In genomic region chr12:105920161-105920684, GRCh38 we compare ENCODE assay signal across 1 cellular context.
TF ChIP-seq lines count a peak whose summit lies in the region.

No MANE protein-coding gene starts in this region.

TF ChIP-seq in HepG2, 621 proteins besides CTCF, POLR2A, EP300 and RAD21 (continued from another document):
- TF ChIP-seq, protein P1, sequence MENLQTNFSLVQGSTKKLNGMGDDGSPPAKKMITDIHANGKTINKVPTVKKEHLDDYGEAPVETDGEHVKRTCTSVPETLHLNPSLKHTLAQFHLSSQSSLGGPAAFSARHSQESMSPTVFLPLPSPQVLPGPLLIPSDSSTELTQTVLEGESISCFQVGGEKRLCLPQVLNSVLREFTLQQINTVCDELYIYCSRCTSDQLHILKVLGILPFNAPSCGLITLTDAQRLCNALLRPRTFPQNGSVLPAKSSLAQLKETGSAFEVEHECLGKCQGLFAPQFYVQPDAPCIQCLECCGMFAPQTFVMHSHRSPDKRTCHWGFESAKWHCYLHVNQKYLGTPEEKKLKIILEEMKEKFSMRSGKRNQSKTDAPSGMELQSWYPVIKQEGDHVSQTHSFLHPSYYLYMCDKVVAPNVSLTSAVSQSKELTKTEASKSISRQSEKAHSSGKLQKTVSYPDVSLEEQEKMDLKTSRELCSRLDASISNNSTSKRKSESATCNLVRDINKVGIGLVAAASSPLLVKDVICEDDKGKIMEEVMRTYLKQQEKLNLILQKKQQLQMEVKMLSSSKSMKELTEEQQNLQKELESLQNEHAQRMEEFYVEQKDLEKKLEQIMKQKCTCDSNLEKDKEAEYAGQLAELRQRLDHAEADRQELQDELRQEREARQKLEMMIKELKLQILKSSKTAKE (CRISPR knock-in tag; IDR thresholded peaks at IDR 0.05; ENCODE audit: borderline replicate concordance), result no peak
- TF ChIP-seq ZNF850 (CRISPR knock-in tag; conservative IDR thresholded peaks at IDR 0.05) (no peak), NR2F6 (IDR thresholded peaks at IDR 0.05) (no peak), NR2F6 (CRISPR knock-in tag; IDR thresholded peaks at IDR 0.05) (no peak), FUBP1 (CRISPR knock-in tag; IDR thresholded peaks at IDR 0.05; ENCODE audit: borderline replicate concordance) (no peak), PCBP1 (IDR thresholded peaks at IDR 0.05; ENCODE audit: borderline replicate concordance, low read depth, low read length) (no peak), HBP1 (CRISPR knock-in tag; IDR thresholded peaks at IDR 0.05; ENCODE audit: low read depth) (no peak), POGZ (CRISPR knock-in tag; IDR thresholded peaks at IDR 0.05) (no peak), JDP2 (CRISPR knock-in tag; IDR thresholded peaks at IDR 0.05; ENCODE audit: borderline replicate concordance) (no peak), ZNF652 (CRISPR knock-in tag; IDR thresholded peaks at IDR 0.05; ENCODE audit: borderline replicate concordance, low read depth) (no peak)
